Comparison of ENCODE assay signal across 13 cellular contexts in genomic region chr9:34559616-34560546, GRCh38. TPM values are rescaled to one million over a fixed set of nuclear protein-coding genes. Genes with fewer than 3 reads are reported as not detected.
A peak's percentile ranks its signal among the peaks of the same experiment; 100 is the strongest.
DNase-seq lines count a peak whose midpoint lies in the region; ATAC-seq and TF ChIP-seq lines count a peak whose summit lies in the region.
"Had no signal": no experiment of that assay in that cellular context is flagged by ENCODE, and none has a peak within 500 bp of the region (broad histone marks: within the 10 kb centered on the region; RNA-seq: fewer than 3 reads in every experiment).

No MANE protein-coding gene starts in this region.

- peaks cover 5 to 23% of the 10 kb centered on the region in 2 donors for H3K27me3 ChIP-seq in duodenal mucosa (ENCODE audit: control insufficient read depth in 1 of 2, insufficient read depth in 2 of 2, low read length in 2 of 2)
- H3K27me3 ChIP-seq in mesendoderm (ENCODE audit: insufficient read depth, low read length, poor library complexity): no peaks in the 10 kb centered on the region
- H3K27me3 ChIP-seq in vagina: no peaks in the 10 kb centered on the region

- peaks cover 28 to 29% of the 10 kb centered on the region in 2 donors for H3K27me3 Mint-ChIP-seq in natural killer cell treated with Interleukin-12 subunit alpha and Interleukin-12 subunit beta and Interleukin-15 and Interleukin-18, amount 100 ng/mL, for 72 hours
- H3K27me3 Mint-ChIP-seq in natural killer cell (ENCODE audit: low read depth in 2 of 2): peaks cover 7 to 41% of the 10 kb centered on the region in 2 donors
- peaks cover 34% of the 10 kb centered on the region for H3K27me3 Mint-ChIP-seq in activated CD8-positive, alpha-beta T cell treated with anti-CD3 and anti-CD28 coated beads for 36 hours

- peaks cover 0 to 3% of the 10 kb centered on the region in 2 donors for H3K4me1 Mint-ChIP-seq in natural killer cell treated with Interleukin-12 subunit alpha and Interleukin-12 subunit beta and Interleukin-15 and Interleukin-18, amount 100 ng/mL, for 72 hours (ENCODE audit: low read depth in 2 of 2)
- no peaks in the 10 kb centered on the region for H3K4me1 Mint-ChIP-seq in natural killer cell
- no peaks in the 10 kb centered on the region for H3K4me1 Mint-ChIP-seq in activated CD8-positive, alpha-beta T cell treated with anti-CD3 and anti-CD28 coated beads for 36 hours (ENCODE audit: low read depth)
- H3K4me1 Mint-ChIP-seq: activated CD4-positive, alpha-beta memory T cell treated with anti-CD3 and anti-CD28 coated beads, Interleukin-2, amount 10 ng/mL, durations not matched to agents 7 days and 5 days had no signal

- H3K27ac Mint-ChIP-seq in natural killer cell treated with Interleukin-12 subunit alpha and Interleukin-12 subunit beta and Interleukin-15 and Interleukin-18, amount 100 ng/mL, for 72 hours: no peak overlapping the region
- H3K27ac Mint-ChIP-seq in natural killer cell: no peak overlapping the region
- H3K27ac Mint-ChIP-seq in activated CD8-positive, alpha-beta T cell treated with anti-CD3 and anti-CD28 coated beads for 36 hours: no peak overlapping the region
- H3K27ac Mint-ChIP-seq: activated CD4-positive, alpha-beta memory T cell treated with anti-CD3 and anti-CD28 coated beads, Interleukin-2, amount 10 ng/mL, durations not matched to agents 7 days and 5 days had no signal

- no peak overlapping the region for H4K8ac ChIP-seq in mesendoderm (ENCODE audit: low read depth, low read length)

- H3K79me1 ChIP-seq in mesendoderm (ENCODE audit: low read length): no peaks in the 10 kb centered on the region

- POLR2A ChIA-PET in activated CD8-positive, alpha-beta T cell treated with anti-CD3 and anti-CD28 coated beads for 36 hours (lab: Charles Lee): interaction anchor here (0.6 kb wide), 1 partner anchor 23 kb away, joined by 3 read pairs; no protein-coding TSS in a partner anchor

- peak overlapping the region; percentile 51 for H3K56ac ChIP-seq in mesendoderm (ENCODE audit: low read length)

- intact Hi-C loops in natural killer cell (cut with micrococcal nuclease) (no loop called here), vagina (cut with DNase I) (no loop called here)
- intact Hi-C loops in activated CD8-positive, alpha-beta T cell treated with anti-CD3 and anti-CD28 coated beads for 36 hours (cut with micrococcal nuclease): no loop called here

- H3K27ac ChIP-seq in duodenal mucosa (ENCODE audit: low read depth, low read length) (peak overlapping the region; percentile 28), mesendoderm (ENCODE audit: low read depth, low read length) (no peak overlapping the region), vagina (peak overlapping the region; percentile 66)
- H3K27ac ChIP-seq: BLaER1 treated with 17β-estradiol and CSF1 and Interleukin-3, amounts not matched to agents 10 nM and 100 nM had no signal

- TF ChIP-seq CTCF in natural killer cell (IDR thresholded peaks at IDR 0.05) (no peak), vagina (IDR thresholded peaks at IDR 0.05) (no peak)
- TF ChIP-seq CTCF in activated CD8-positive, alpha-beta T cell treated with anti-CD3 and anti-CD28 coated beads for 36 hours (IDR thresholded peaks at IDR 0.05): no peak

- H3K4me2 ChIP-seq in mesendoderm (ENCODE audit: low read length): no peak overlapping the region
- H3K4me2 ChIP-seq: BLaER1 treated with 17β-estradiol and CSF1 and Interleukin-3, amounts not matched to agents 10 nM and 100 nM had no signal

- no peak overlapping the region for H3K18ac ChIP-seq in mesendoderm (ENCODE audit: low read length)

- H2BK5ac ChIP-seq in mesendoderm (ENCODE audit: low read length): no peak overlapping the region

- H3K4ac ChIP-seq in mesendoderm (ENCODE audit: low read depth, low read length): no peak overlapping the region

- no peak overlapping the region for H2BK120ac ChIP-seq in mesendoderm (ENCODE audit: low read depth, low read length)

- H3K4me1 ChIP-seq in duodenal mucosa (ENCODE audit: control insufficient read depth in 1 of 2, insufficient read depth in 2 of 2, low read length in 2 of 2) (peaks cover 23 to 28% of the 10 kb centered on the region in 2 donors), mesendoderm (ENCODE audit: control insufficient read depth, low read depth, low read length) (peaks cover 7% of the 10 kb centered on the region), vagina (peaks cover 30% of the 10 kb centered on the region)

- peak in 1 of 2 donors; percentile 15 for TF ChIP-seq POLR2A in vagina (IDR thresholded peaks at IDR 0.05)

- peak; percentile 26 to 34 for ATAC-seq in natural killer cell treated with Interleukin-12 subunit alpha and Interleukin-12 subunit beta and Interleukin-15 and Interleukin-18, amount 100 ng/mL, for 72 hours
- no peak for ATAC-seq in natural killer cell
- ATAC-seq in activated CD8-positive, alpha-beta T cell treated with anti-CD3 and anti-CD28 coated beads for 36 hours: no peak

- no peak overlapping the region for H2AK5ac ChIP-seq in mesendoderm (ENCODE audit: low read length)

- H3K9me3 Mint-ChIP-seq in natural killer cell treated with Interleukin-12 subunit alpha and Interleukin-12 subunit beta and Interleukin-15 and Interleukin-18, amount 100 ng/mL, for 72 hours: no peaks in the 10 kb centered on the region
- H3K9me3 Mint-ChIP-seq in natural killer cell: no peaks in the 10 kb centered on the region
- no peaks in the 10 kb centered on the region for H3K9me3 Mint-ChIP-seq in activated CD8-positive, alpha-beta T cell treated with anti-CD3 and anti-CD28 coated beads for 36 hours
- H3K9me3 Mint-ChIP-seq: activated CD4-positive, alpha-beta memory T cell treated with anti-CD3 and anti-CD28 coated beads, Interleukin-2, amount 10 ng/mL, durations not matched to agents 7 days and 5 days had no signal

- H3K79me2 ChIP-seq in mesendoderm (ENCODE audit: control insufficient read depth, insufficient read depth, low read length): no peaks in the 10 kb centered on the region

- no peak overlapping the region for H4K5ac ChIP-seq in mesendoderm (ENCODE audit: low read length)

- H3K9ac ChIP-seq in duodenal mucosa (ENCODE audit: low read depth in 1 of 2, low read length in 2 of 2) (peak overlapping the region; percentile 3 to 64), mesendoderm (ENCODE audit: low read length) (peak overlapping the region; percentile 9)
- H3K9ac ChIP-seq: BLaER1 treated with 17β-estradiol and CSF1 and Interleukin-3, amounts not matched to agents 10 nM and 100 nM had no signal

- H3K9me3 ChIP-seq in duodenal mucosa (ENCODE audit: control insufficient read depth in 1 of 2, low read length in 2 of 2) (peaks cover 0 to 2% of the 10 kb centered on the region in 2 donors), vagina (no peaks in the 10 kb centered on the region)

- DNase-seq in natural killer cell treated with Interleukin-12 subunit alpha and Interleukin-12 subunit beta and Interleukin-15 and Interleukin-18, amount 100 ng/mL, for 72 hours (ENCODE audit: low spot score): peak; percentile 41
- DNase-seq in natural killer cell (no peak), mesendoderm (no peak), vagina (ENCODE audit: extremely low spot score in 2 of 2) (no peak), NCI-H1436 treated with DMSO at 0.1 percent for 48 hours (lab: John Stamatoyannopoulos, UW) (no peak), NCI-H146 treated with DMSO at 0.1 percent for 48 hours (lab: John Stamatoyannopoulos, UW; ENCODE audit: unreplicated experiment) (no peak)
- no peak for DNase-seq in activated CD8-positive, alpha-beta T cell treated with anti-CD3 and anti-CD28 coated beads for 36 hours
- DNase-seq: activated CD4-positive, alpha-beta memory T cell treated with anti-CD3 and anti-CD28 coated beads, Interleukin-2, amount 10 ng/mL, durations not matched to agents 7 days and 5 days; NCI-H1048; stimulated activated CD4-positive, alpha-beta T cell treated with anti-CD3 and anti-CD28 coated beads, Interleukin-2, amount 100 ng/mL, for 48 hours had no signal

- peak overlapping the region; percentile 15 for H3K23ac ChIP-seq in mesendoderm (ENCODE audit: low read length)

- H2BK15ac ChIP-seq in mesendoderm (replicated peaks; ENCODE audit: low read depth): no peak overlapping the region

- WGBS in mesendoderm (ENCODE audit: extremely low coverage, insufficient coverage, low lambda C conversion rate): no CpG with 5 or more reads among the region's 21 CpGs

- CTCF ChIA-PET in activated CD8-positive, alpha-beta T cell treated with anti-CD3 and anti-CD28 coated beads for 36 hours (lab: Charles Lee): interaction anchor here (0.8 to 1.4 kb wide), 3 partner anchors 23 to 44 kb away, joined by 3 to 4 read pairs (median 3); no protein-coding TSS in a partner anchor

- no peak overlapping the region for H3K4me3 Mint-ChIP-seq in natural killer cell treated with Interleukin-12 subunit alpha and Interleukin-12 subunit beta and Interleukin-15 and Interleukin-18, amount 100 ng/mL, for 72 hours
- H3K4me3 Mint-ChIP-seq in natural killer cell: no peak overlapping the region
- no peak overlapping the region for H3K4me3 Mint-ChIP-seq in activated CD8-positive, alpha-beta T cell treated with anti-CD3 and anti-CD28 coated beads for 36 hours
- H3K4me3 Mint-ChIP-seq: activated CD4-positive, alpha-beta memory T cell treated with anti-CD3 and anti-CD28 coated beads, Interleukin-2, amount 10 ng/mL, durations not matched to agents 7 days and 5 days had no signal

- H3K36me3 Mint-ChIP-seq in natural killer cell treated with Interleukin-12 subunit alpha and Interleukin-12 subunit beta and Interleukin-15 and Interleukin-18, amount 100 ng/mL, for 72 hours: no peaks in the 10 kb centered on the region
- no peaks in the 10 kb centered on the region for H3K36me3 Mint-ChIP-seq in natural killer cell
- H3K36me3 Mint-ChIP-seq in activated CD8-positive, alpha-beta T cell treated with anti-CD3 and anti-CD28 coated beads for 36 hours (ENCODE audit: low read depth): no peaks in the 10 kb centered on the region

- H3K36me3 ChIP-seq in duodenal mucosa (ENCODE audit: control insufficient read depth in 1 of 2, insufficient read depth in 2 of 2, low read length in 2 of 2) (no peaks in the 10 kb centered on the region), mesendoderm (ENCODE audit: control insufficient read depth, insufficient read depth, low read length) (no peaks in the 10 kb centered on the region), vagina (peaks cover 0 to 5% of the 10 kb centered on the region in 2 donors)
- H3K36me3 ChIP-seq: BLaER1 treated with 17β-estradiol and CSF1 and Interleukin-3, amounts not matched to agents 10 nM and 100 nM had no signal

- peak overlapping the region in 1 of 2 donors; percentile 2 for H3K4me3 ChIP-seq in duodenal mucosa (ENCODE audit: low read depth in 1 of 2, low read length in 2 of 2)
- no peak overlapping the region for H3K4me3 ChIP-seq in mesendoderm (ENCODE audit: low read length)
- H3K4me3 ChIP-seq in vagina: peak overlapping the region in 1 of 2 donors; percentile 31
- H3K4me3 ChIP-seq: BLaER1 treated with 17β-estradiol and CSF1 and Interleukin-3, amounts not matched to agents 10 nM and 100 nM had no signal

RNA-seq across cellular contexts. Expression of gene CNTFR, which starts 29.6 kb away (rescaled TPM):
- total RNA-seq in natural killer cell treated with Interleukin-12 subunit alpha and Interleukin-12 subunit beta and Interleukin-15 and Interleukin-18, amount 100 ng/mL, for 72 hours: not detected
- total RNA-seq in natural killer cell: not detected
- 4.5 TPM for polyA plus RNA-seq in mesendoderm (2013, experiment 1 of 2)
- polyA plus RNA-seq in mesendoderm (2013, experiment 2 of 2): 4.3 TPM
- 8.3 TPM for total RNA-seq in vagina
- total RNA-seq in activated CD8-positive, alpha-beta T cell treated with anti-CD3 and anti-CD28 coated beads for 36 hours: not detected
- total RNA-seq: activated CD4-positive, alpha-beta memory T cell treated with anti-CD3 and anti-CD28 coated beads, Interleukin-2, amount 10 ng/mL, durations not matched to agents 7 days and 5 days; glomerular endothelial cell had no signal

RNA-seq across cellular contexts. Expression of gene ENHO, which starts 37.1 kb away (rescaled TPM):
- not detected for total RNA-seq in natural killer cell treated with Interleukin-12 subunit alpha and Interleukin-12 subunit beta and Interleukin-15 and Interleukin-18, amount 100 ng/mL, for 72 hours
- 1 to 10 TPM in 1 of 3 donors, under 1 TPM in 1, not detected in 1; 0.34 to 1.7 TPM for total RNA-seq in natural killer cell
- 7.3 TPM for polyA plus RNA-seq in mesendoderm (2013, experiment 1 of 2)
- polyA plus RNA-seq in mesendoderm (2013, experiment 2 of 2): 7.1 TPM
- total RNA-seq in vagina: not detected
- not detected for total RNA-seq in activated CD8-positive, alpha-beta T cell treated with anti-CD3 and anti-CD28 coated beads for 36 hours
- total RNA-seq: activated CD4-positive, alpha-beta memory T cell treated with anti-CD3 and anti-CD28 coated beads, Interleukin-2, amount 10 ng/mL, durations not matched to agents 7 days and 5 days; glomerular endothelial cell had no signal

RNA-seq across cellular contexts. Expression of gene RPP25L, which starts 52.0 kb away (rescaled TPM):
- 10 to 100 TPM; 22.7 to 23.1 TPM for total RNA-seq in natural killer cell treated with Interleukin-12 subunit alpha and Interleukin-12 subunit beta and Interleukin-15 and Interleukin-18, amount 100 ng/mL, for 72 hours
- 10 to 100 TPM in 1 of 3 donors, 1 to 10 TPM in 2; 9.3 to 15.0 (median 9.8) TPM for total RNA-seq in natural killer cell
- polyA plus RNA-seq in mesendoderm (2013, experiment 1 of 2): 19.6 TPM
- 19.3 TPM for polyA plus RNA-seq in mesendoderm (2013, experiment 2 of 2)
- 31.4 TPM for total RNA-seq in vagina
- 10 to 100 TPM; 37.9 to 38.7 TPM for total RNA-seq in activated CD8-positive, alpha-beta T cell treated with anti-CD3 and anti-CD28 coated beads for 36 hours

Comparison
In these comparisons a context has a peak if more than half of its experiments do, and no peak if none do; other contexts are left out.
1. ATAC-seq: peak in natural killer cell treated with Interleukin-12 subunit alpha and Interleukin-12 subunit beta and Interleukin-15 and Interleukin-18, amount 100 ng/mL, for 72 hours (2 of 2); none in natural killer cell (0 of 3) and activated CD8-positive, alpha-beta T cell treated with anti-CD3 and anti-CD28 coated beads for 36 hours (single experiment).